Comparison of ENCODE assay signal across 27 cellular contexts in genomic region chr3:49707113-49707480, GRCh38. TPM values are rescaled to one million over a fixed set of nuclear protein-coding genes. Genes with fewer than 3 reads are reported as not detected.
DNase-seq lines count a peak whose midpoint lies in the region; ATAC-seq and TF ChIP-seq lines count a peak whose summit lies in the region.
"Had no signal": no experiment of that assay in that cellular context is flagged by ENCODE, and none has a peak within 500 bp of the region (broad histone marks: within the 10 kb centered on the region; RNA-seq: fewer than 3 reads in every experiment).

No MANE protein-coding gene starts in this region.

- H3K27ac Mint-ChIP-seq in stimulated activated memory B cell treated with anti-CD40 and anti-IgM and Interleukin-4, amounts not matched to agents 10 μg/mL and 1 μg/mL and 100 μg/mL, for 72 hours: peak overlapping the region; percentile 8
- peak overlapping the region in 1 of 6 donors; percentile 34 for H3K27ac Mint-ChIP-seq in immature natural killer cell
- H3K27ac Mint-ChIP-seq: activated CD4-positive, alpha-beta T cell treated with anti-CD3 and anti-CD28 coated beads, Interleukin-2, amount 10 ng/mL, durations not matched to agents 7 days and 5 days; nephron had no signal

- peaks cover 14% of the 10 kb centered on the region for H3K4me1 Mint-ChIP-seq in stimulated activated memory B cell treated with anti-CD40 and anti-IgM and Interleukin-4, amounts not matched to agents 10 μg/mL and 1 μg/mL and 100 μg/mL, for 72 hours
- H3K4me1 Mint-ChIP-seq in immature natural killer cell: peaks cover 9 to 16% of the 10 kb centered on the region in 2 donors
- H3K4me1 Mint-ChIP-seq: nephron had no signal

- H3K27ac ChIP-seq in SJCRH30: no peak overlapping the region
- H3K27ac ChIP-seq: HL-60, thyroid gland, VCaP had no signal

- no peaks in the 10 kb centered on the region for H3K4me1 ChIP-seq in SJCRH30
- H3K4me1 ChIP-seq: BE2C, thyroid gland had no signal

- H3K9me3 Mint-ChIP-seq in stimulated activated memory B cell treated with anti-CD40 and anti-IgM and Interleukin-4, amounts not matched to agents 10 μg/mL and 1 μg/mL and 100 μg/mL, for 72 hours: no peaks in the 10 kb centered on the region
- no peaks in the 10 kb centered on the region for H3K9me3 Mint-ChIP-seq in immature natural killer cell
- H3K9me3 Mint-ChIP-seq: activated CD4-positive, alpha-beta T cell treated with anti-CD3 and anti-CD28 coated beads, Interleukin-2, amount 10 ng/mL, durations not matched to agents 7 days and 5 days; IgD-negative memory B cell; nephron had no signal

- H3K27me3 ChIP-seq in SJCRH30: no peaks in the 10 kb centered on the region
- H3K27me3 ChIP-seq: BE2C, thyroid gland had no signal

- H3K4me3 ChIP-seq in fibroblast of mammary gland (ENCODE audit: control insufficient read depth, low read depth, low read length): no peak overlapping the region
- H3K4me3 ChIP-seq in SJCRH30: no peak overlapping the region
- H3K4me3 ChIP-seq: thyroid gland had no signal

- no peaks in the 10 kb centered on the region for H3K36me3 ChIP-seq in SJCRH30
- H3K36me3 ChIP-seq: BE2C had no signal

- peaks cover 44% of the 10 kb centered on the region for H3K36me3 Mint-ChIP-seq in stimulated activated memory B cell treated with anti-CD40 and anti-IgM and Interleukin-4, amounts not matched to agents 10 μg/mL and 1 μg/mL and 100 μg/mL, for 72 hours
- H3K36me3 Mint-ChIP-seq in immature natural killer cell: peaks cover 4 to 11% (median 4%) of the 10 kb centered on the region in 3 donors

- H3K9me3 ChIP-seq in SJCRH30 (replicated peaks): no peaks in the 10 kb centered on the region
- H3K9me3 ChIP-seq: BE2C, thyroid gland had no signal

- no peak for ATAC-seq in stimulated activated memory B cell treated with anti-CD40 and anti-IgM and Interleukin-4, amounts not matched to agents 10 μg/mL and 1 μg/mL and 100 μg/mL, for 72 hours
- ATAC-seq: left cardiac atrium; stimulated activated naive CD8-positive, alpha-beta T cell treated with anti-CD3 and anti-CD28 coated beads, Interleukin-15, Interleukin-2, amounts not matched to agents 100 U/mL and 50 U/mL, for 24 hours had no signal

- DNase-seq in ELR (ENCODE audit: low read depth) (peak; percentile 69), NCI-H446 treated with DMSO at 0.1 percent for 48 hours (lab: John Stamatoyannopoulos, UW) (peak; percentile 33), fibroblast of mammary gland (ENCODE audit: low read depth) (peak; percentile 52), immature natural killer cell (no peak), SJCRH30 (no peak)
- no peak for DNase-seq in central memory CD4-positive, alpha-beta T cell
- DNase-seq: activated CD4-positive, alpha-beta T cell treated with anti-CD3 and anti-CD28 coated beads, Interleukin-2, amount 10 ng/mL, durations not matched to agents 7 days and 5 days; activated effector memory CD4-positive, alpha-beta T cell treated with Interleukin-2 at 50 U/mL for 16 hours; amniotic stem cell; BE2C; GDM1; mesendoderm; MM.1S; NCI-H146; NCI-H82; OCI-M1; SIG-M5; stimulated activated CD4-positive, alpha-beta T cell treated with anti-CD3 and anti-CD28 coated beads, Interleukin-1b, Interleukin-23, amount 100 ng/mL, for 48 hours; stimulated activated naive CD8-positive, alpha-beta T cell treated with anti-CD3 and anti-CD28 coated beads, Interleukin-15, Interleukin-2, amounts not matched to agents 100 U/mL and 50 U/mL, for 24 hours; thyroid gland had no signal

- no peak overlapping the region for H3K4me3 Mint-ChIP-seq in stimulated activated memory B cell treated with anti-CD40 and anti-IgM and Interleukin-4, amounts not matched to agents 10 μg/mL and 1 μg/mL and 100 μg/mL, for 72 hours
- no peak overlapping the region for H3K4me3 Mint-ChIP-seq in immature natural killer cell
- H3K4me3 Mint-ChIP-seq: activated CD4-positive, alpha-beta T cell treated with anti-CD3 and anti-CD28 coated beads, Interleukin-2, amount 10 ng/mL, durations not matched to agents 7 days and 5 days; IgD-negative memory B cell; nephron had no signal

- TF ChIP-seq CTCF in fibroblast of mammary gland (conservative IDR thresholded peaks at IDR 0.05; ENCODE audit: control insufficient read depth, insufficient read depth, low read depth, low read length): no peak

- no peaks in the 10 kb centered on the region for H3K27me3 Mint-ChIP-seq in stimulated activated memory B cell treated with anti-CD40 and anti-IgM and Interleukin-4, amounts not matched to agents 10 μg/mL and 1 μg/mL and 100 μg/mL, for 72 hours
- H3K27me3 Mint-ChIP-seq in immature natural killer cell (ENCODE audit: low read depth in 3 of 3): no peaks in the 10 kb centered on the region
- H3K27me3 Mint-ChIP-seq: activated CD4-positive, alpha-beta T cell treated with anti-CD3 and anti-CD28 coated beads, Interleukin-2, amount 10 ng/mL, durations not matched to agents 7 days and 5 days; IgD-negative memory B cell; progenitor cell of endocrine pancreas had no signal

RNA-seq across cellular contexts. Expression of gene AMIGO3, which starts 12.4 kb away (rescaled TPM):
- polyA plus RNA-seq in immature natural killer cell: 1 to 10 TPM in 2 of 3 donors, not detected in 1; 1.5 to 1.7 TPM
- total RNA-seq in SJCRH30 (2014; rRNA removed; shearing (Covaris generic)): 3.9 and 4.2 TPM in 2 replicates

RNA-seq across cellular contexts. Expression of gene GMPPB, which starts 16.7 kb away (rescaled TPM):
- 10 to 100 TPM; 13.5 to 35.2 (median 32.5) TPM for polyA plus RNA-seq in immature natural killer cell
- total RNA-seq in SJCRH30 (2014; rRNA removed; shearing (Covaris generic)): 12.9 and 14.6 TPM in 2 replicates

RNA-seq across cellular contexts. Expression of gene RNF123, which starts 17.7 kb away (rescaled TPM):
- 10 to 100 TPM in 2 of 3 donors, 1 to 10 TPM in 1; 2.6 to 27.1 (median 11.8) TPM for polyA plus RNA-seq in immature natural killer cell
- total RNA-seq in SJCRH30 (2014; rRNA removed; shearing (Covaris generic)): 12.0 and 12.3 TPM in 2 replicates

RNA-seq across cellular contexts. Expression of gene MST1, which starts 17.8 kb away (rescaled TPM):
- 1 to 10 TPM in 1 of 3 donors, under 1 TPM in 1, not detected in 1; 0.19 to 1.3 TPM for polyA plus RNA-seq in immature natural killer cell
- total RNA-seq in SJCRH30 (2014; rRNA removed; shearing (Covaris generic)): 0.84 and 3.3 TPM in 2 replicates

RNA-seq across cellular contexts. Expression of gene APEH, which starts 32.9 kb away (rescaled TPM):
- polyA plus RNA-seq in immature natural killer cell: 100 to 1,000 TPM in 2 of 3 donors, 10 to 100 TPM in 1; 88.0 to 130 (median 121) TPM
- total RNA-seq in SJCRH30 (2014; rRNA removed; shearing (Covaris generic)): 61.8 and 63.0 TPM in 2 replicates

Comparison
In these comparisons a context has a peak if more than half of its experiments do, and no peak if none do; other contexts are left out.
1. DNase-seq: peak in ELR (single experiment), NCI-H446 treated with DMSO at 0.1 percent for 48 hours (single experiment) and fibroblast of mammary gland (single experiment); none in immature natural killer cell (0 of 3), SJCRH30 (0 of 2) and central memory CD4-positive, alpha-beta T cell (single experiment).